In the genomic region with DNA sequence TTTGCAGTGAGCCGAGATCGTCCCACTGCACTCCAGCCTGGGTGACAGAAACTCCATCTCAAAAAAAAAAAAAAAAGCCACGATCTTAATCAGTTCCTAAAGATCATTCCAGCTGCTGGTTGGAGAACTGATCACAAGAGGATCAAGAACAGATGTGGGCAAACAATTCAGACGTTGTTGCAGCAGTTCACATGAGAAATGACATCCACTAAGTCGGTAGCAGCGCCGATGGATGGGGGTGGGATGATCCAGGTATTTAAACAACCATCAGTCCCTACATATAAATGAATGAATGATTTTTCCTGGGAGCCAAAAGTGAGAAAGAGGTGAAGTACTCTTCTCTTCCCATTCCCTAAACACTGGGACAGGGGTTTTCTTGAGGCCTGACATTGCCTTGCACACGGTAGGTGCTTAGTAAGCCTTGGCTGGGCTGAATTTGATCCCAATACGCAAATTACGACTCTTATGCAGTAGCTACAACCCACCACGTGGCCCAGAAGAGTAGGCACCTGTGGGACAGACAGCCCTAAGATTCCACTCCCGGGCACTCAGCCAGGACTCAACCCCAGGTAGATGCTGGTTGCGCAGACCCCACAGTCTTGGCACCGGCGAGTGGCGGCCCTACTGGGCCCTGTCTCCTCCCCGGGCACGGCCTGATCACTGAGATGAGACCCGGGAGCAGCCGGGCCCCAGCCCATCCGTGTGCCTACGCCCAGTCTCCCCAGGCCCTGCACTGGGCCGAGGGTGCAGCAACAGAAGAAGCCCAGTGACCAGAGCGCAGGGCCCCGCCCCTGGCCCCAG, we compare ENCODE assay signal across 8 cellular contexts.
A peak's percentile ranks its signal among the peaks of the same experiment; 100 is the strongest.
DNase-seq lines count a peak whose midpoint lies in the region; ATAC-seq and TF ChIP-seq lines count a peak whose summit lies in the region.

No MANE protein-coding gene starts in this region.

- H4K20me1 ChIP-seq in MM.1S (ENCODE audit: insufficient read depth, low read length) = no peaks in the 10 kb centered on the region

- H3K9ac ChIP-seq in MM.1S (ENCODE audit: low read length) = peak overlapping the region; percentile 87

- H3K27ac Mint-ChIP-seq in stimulated activated effector memory CD8-positive, alpha-beta T cell treated with anti-CD3 and anti-CD28 coated beads, Interleukin-12 subunit alpha, Interleukin-12 subunit beta, amount 100 ng/mL, for 72 hours = peak overlapping the region; percentile 95

- peak overlapping the region; percentile 89 for H2AFZ ChIP-seq in MM.1S (ENCODE audit: low read length)

- H3K4me1 ChIP-seq in MM.1S (ENCODE audit: low read length) = peaks cover 10% of the 10 kb centered on the region; the same call in 1 of the 2 replicates
- no peaks in the 10 kb centered on the region for H3K4me1 ChIP-seq in iPS DF 6.9 (ENCODE audit: control insufficient read depth, insufficient read depth, low read length)

- H3K4me3 ChIP-seq in MM.1S (ENCODE audit: low read length) (peak overlapping the region; percentile 91), iPS DF 6.9 (ENCODE audit: low read length) (peak overlapping the region; percentile 37; the same call in 1 of the 2 replicates)

- H3K4me1 Mint-ChIP-seq in stimulated activated effector memory CD8-positive, alpha-beta T cell treated with anti-CD3 and anti-CD28 coated beads, Interleukin-12 subunit alpha, Interleukin-12 subunit beta, amount 100 ng/mL, for 72 hours = peaks cover 55% of the 10 kb centered on the region

- H3K9me3 Mint-ChIP-seq in stimulated activated effector memory CD8-positive, alpha-beta T cell treated with anti-CD3 and anti-CD28 coated beads, Interleukin-12 subunit alpha, Interleukin-12 subunit beta, amount 100 ng/mL, for 72 hours = no peaks in the 10 kb centered on the region

- H3K79me2 ChIP-seq in MM.1S (ENCODE audit: low read length) = peaks cover 32% of the 10 kb centered on the region

- WGBS in iPS DF 6.9 (ENCODE audit: insufficient coverage, insufficient read length) = no CpG with 5 or more reads among the region's 25 CpGs

- H3K9me3 ChIP-seq in MM.1S (replicated peaks; ENCODE audit: insufficient read depth, low read length) (no peaks in the 10 kb centered on the region), iPS DF 6.9 (ENCODE audit: control insufficient read depth, insufficient read depth, low read length) (no peaks in the 10 kb centered on the region)

- H3F3A ChIP-seq in MM.1S (ENCODE audit: insufficient read depth, low read length) = peaks cover 10% of the 10 kb centered on the region; the same call in 1 of the 2 replicates

- H3K27ac ChIP-seq in MM.1S (ENCODE audit: low read length) = peak overlapping the region; percentile 68; the same call in 1 of the 2 replicates
- H3K27ac ChIP-seq in iPS DF 6.9 (ENCODE audit: low read length) = no peak overlapping the region

- H3K9me2 ChIP-seq in MM.1S (replicated peaks; ENCODE audit: insufficient read depth, low read length) = no peaks in the 10 kb centered on the region

- DNase-seq in DMS53 treated with DMSO at 0.1 percent for 48 hours (lab: John Stamatoyannopoulos, UW; ENCODE audit: unreplicated experiment) = peak; percentile 48
- DNase-seq in MM.1S = peak; percentile 70
- peak; percentile 57 for DNase-seq in activated naive CD4-positive, alpha-beta T cell treated with anti-CD3 and anti-CD28 coated beads, Interleukin-2, amount 50 U/mL, for 16 hours
- no peak for DNase-seq in iPS DF 6.9 (ENCODE audit: low read depth, low spot score)
- DNase-seq in stimulated activated effector memory CD8-positive, alpha-beta T cell treated with anti-CD3 and anti-CD28 coated beads, Interleukin-12 subunit alpha, Interleukin-12 subunit beta, amount 100 ng/mL, for 72 hours (ENCODE audit: low spot score in 2 of 2) = no peak
- no peak for DNase-seq in GM20000 (ENCODE audit: low spot score)

- peak; percentile 14; the same call in 1 of the 2 replicates for TF ChIP-seq CTCF in MM.1S (IDR thresholded peaks at IDR 0.05; ENCODE audit: low read length)
- no peak for TF ChIP-seq CTCF in GM20000 (IDR thresholded peaks at IDR 0.05; ENCODE audit: extremely low read depth, missing control alignments)

- ATAC-seq in GM21619 (IDR thresholded peaks at IDR 0.05; ENCODE audit: unreplicated experiment) (peak; percentile 12), GM19324 (IDR thresholded peaks at IDR 0.05; ENCODE audit: low FRiP score, unreplicated experiment) (no peak)
- peak; percentile 42 for ATAC-seq in stimulated activated effector memory CD8-positive, alpha-beta T cell treated with anti-CD3 and anti-CD28 coated beads, Interleukin-12 subunit alpha, Interleukin-12 subunit beta, amount 100 ng/mL, for 72 hours

- H3K36me3 Mint-ChIP-seq in stimulated activated effector memory CD8-positive, alpha-beta T cell treated with anti-CD3 and anti-CD28 coated beads, Interleukin-12 subunit alpha, Interleukin-12 subunit beta, amount 100 ng/mL, for 72 hours = peaks cover 50% of the 10 kb centered on the region

- no peaks in the 10 kb centered on the region for H3K27me3 ChIP-seq in MM.1S (replicated peaks; ENCODE audit: insufficient read depth, low read length)
- no peaks in the 10 kb centered on the region for H3K27me3 ChIP-seq in iPS DF 6.9 (ENCODE audit: control insufficient read depth, insufficient read depth, low read length)

- H3K36me3 ChIP-seq in MM.1S (replicated peaks; ENCODE audit: insufficient read depth, low read length) (peaks cover 4% of the 10 kb centered on the region; the same call in 1 of the 2 replicates), iPS DF 6.9 (ENCODE audit: control insufficient read depth, insufficient read depth, low read length) (no peaks in the 10 kb centered on the region)

- H3K4me2 ChIP-seq in MM.1S (ENCODE audit: low read depth, low read length) = peak overlapping the region; percentile 95

- peak overlapping the region; percentile 86 for H3K4me3 Mint-ChIP-seq in stimulated activated effector memory CD8-positive, alpha-beta T cell treated with anti-CD3 and anti-CD28 coated beads, Interleukin-12 subunit alpha, Interleukin-12 subunit beta, amount 100 ng/mL, for 72 hours

Comparison
In these comparisons a context has a peak if more than half of its experiments do, and no peak if none do; other contexts are left out.
1. DNase-seq: peak in DMS53 treated with DMSO at 0.1 percent for 48 hours (single experiment), MM.1S (single experiment) and activated naive CD4-positive, alpha-beta T cell treated with anti-CD3 and anti-CD28 coated beads, Interleukin-2, amount 50 U/mL, for 16 hours (single experiment); none in iPS DF 6.9 (single experiment), stimulated activated effector memory CD8-positive, alpha-beta T cell treated with anti-CD3 and anti-CD28 coated beads, Interleukin-12 subunit alpha, Interleukin-12 subunit beta, amount 100 ng/mL, for 72 hours (0 of 2) and GM20000 (single experiment).